In genomic region chr17:70763018-70763417, GRCh38 we compare ENCODE assay signal across 33 cellular contexts.
"Had no signal": no experiment of that assay in that cellular context is flagged by ENCODE, and none has a peak within 500 bp of the region (broad histone marks: within the 10 kb centered on the region; RNA-seq: fewer than 3 reads in every experiment).

No MANE protein-coding gene starts in this region.

- ATAC-seq: activated naive CD4-positive, alpha-beta T cell treated with anti-CD3 and anti-CD28 coated beads, Interleukin-2, amount 50 U/mL, for 72 hours; activated naive CD8-positive, alpha-beta T cell treated with anti-CD3 and anti-CD28 coated beads, Interleukin-2, amount 50 U/mL, for 24 hours; activated T-cell treated with anti-CD3 and anti-CD28 coated beads, Interleukin-2, amount 50 U/mL, for 4 hours; activated T-cell treated with anti-CD3 and anti-CD28 coated beads, Interleukin-2, amount 50 U/mL, for 72 hours; activated T-helper 17 cell treated with anti-CD3 and anti-CD28 coated beads, Interleukin-2, amount 50 U/mL, for 72 hours; body of pancreas had no signal

- H3K27ac ChIP-seq: adrenal gland, ascending aorta, body of pancreas, brain microvascular endothelial cell, breast epithelium, cardiac muscle cell had no signal

- FAIRE-seq: astrocyte, bronchial epithelial cell had no signal

- H3K4me3 ChIP-seq: adrenal gland, ascending aorta, body of pancreas, breast epithelium, cardiac muscle cell had no signal

- DNase-seq: activated effector memory CD4-positive, alpha-beta T cell treated with anti-CD3 and anti-CD28 coated beads, Interleukin-2, amount 50 U/mL, for 16 hours; activated effector memory CD4-positive, alpha-beta T cell treated with Interleukin-2 at 50 U/mL for 16 hours; activated gamma-delta T cell; activated gamma-delta T cell treated with Interleukin-2 at 50 U/mL for 16 hours; activated naive CD4-positive, alpha-beta T cell; activated naive CD4-positive, alpha-beta T cell treated with anti-CD3 and anti-CD28 coated beads for 36 hours; activated naive CD4-positive, alpha-beta T cell treated with anti-CD3 and anti-CD28 coated beads, Interleukin-2, amount 10 ng/mL, durations not matched to agents 7 days and 5 days; activated naive CD4-positive, alpha-beta T cell treated with anti-CD3 and anti-CD28 coated beads, Interleukin-2, amount 50 U/mL, for 16 hours; activated naive CD4-positive, alpha-beta T cell treated with Interleukin-2 at 50 U/mL for 16 hours; activated naive CD8-positive, alpha-beta T cell treated with anti-CD3 and anti-CD28 coated beads for 36 hours; activated naive CD8-positive, alpha-beta T cell treated with anti-CD3 and anti-CD28 coated beads, Interleukin-2, amount 10 ng/mL, durations not matched to agents 7 days and 5 days; activated naive CD8-positive, alpha-beta T cell treated with anti-CD3 and anti-CD28 coated beads, Interleukin-2, amount 50 U/mL, for 24 hours; activated T-cell treated with anti-CD3 and anti-CD28 coated beads, Interleukin-2, amount 50 U/mL, for 24 hours; activated T-cell treated with anti-CD3 and anti-CD28 coated beads, Interleukin-2, amount 50 U/mL, for 4 hours; activated T-cell treated with anti-CD3 and anti-CD28 coated beads, Interleukin-2, amount 50 U/mL, for 48 hours; activated T-cell treated with anti-CD3 and anti-CD28 coated beads, Interleukin-2, amount 50 U/mL, for 72 hours; adrenal gland; amniotic stem cell; amygdala; anterior cingulate cortex; aorta; body of pancreas; brain microvascular endothelial cell; caudate nucleus; central memory CD4-positive, alpha-beta T cell; cerebellar nuclear complex had no signal

- H3K9me3 ChIP-seq: adrenal gland, ascending aorta, body of pancreas, breast epithelium had no signal

- H3K4me1 ChIP-seq: adrenal gland, ascending aorta, body of pancreas, breast epithelium had no signal

- H3K36me3 ChIP-seq: adrenal gland, ascending aorta, brain microvascular endothelial cell, breast epithelium, cardiac muscle cell had no signal

- H3K27me3 ChIP-seq: adrenal gland, ascending aorta, body of pancreas, brain microvascular endothelial cell, breast epithelium, cardiac muscle cell had no signal
